Comparison of ENCODE assay signal across 8 cellular contexts in the genomic region with DNA sequence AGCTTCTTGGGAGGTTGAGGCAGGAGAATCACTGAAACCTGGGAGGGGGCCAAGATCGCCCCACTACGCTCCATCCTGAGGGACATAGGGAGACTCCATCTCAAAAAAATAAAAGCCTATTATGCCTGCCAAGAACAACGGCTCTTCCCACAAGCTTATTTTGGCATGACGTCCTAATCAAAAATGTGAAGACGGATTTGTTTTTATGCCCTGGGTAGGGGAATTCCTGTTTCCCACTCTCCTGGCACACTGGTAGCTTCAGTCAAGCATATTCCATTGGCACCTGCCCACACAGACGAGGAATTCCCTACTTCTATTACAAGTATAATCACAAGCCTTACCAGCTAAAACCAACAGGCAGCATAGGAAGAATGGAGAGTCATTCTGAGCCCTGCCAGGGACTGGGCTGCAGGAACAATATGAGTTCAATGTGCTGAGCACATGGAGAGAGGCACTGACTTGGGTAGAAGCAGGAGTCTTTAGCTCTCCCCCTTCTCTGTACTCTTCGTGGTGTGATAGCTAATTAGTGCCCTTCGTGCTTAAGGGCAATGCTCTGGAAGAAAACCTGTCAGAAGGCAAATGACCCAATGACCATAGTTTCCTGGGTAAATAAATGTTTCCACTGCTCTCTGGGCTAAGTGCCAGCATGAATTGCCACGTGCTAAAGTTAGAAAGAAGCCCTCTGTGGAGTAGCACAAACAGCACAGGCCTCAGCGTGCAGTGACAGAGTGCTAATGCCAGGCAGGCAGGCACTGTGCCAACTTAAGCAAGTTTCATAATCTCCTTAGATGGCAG. TPM values are rescaled to one million over a fixed set of nuclear protein-coding genes. Genes with fewer than 3 reads are reported as not detected.
DNase-seq lines count a peak whose midpoint lies in the region; ATAC-seq and TF ChIP-seq lines count a peak whose summit lies in the region.

No MANE protein-coding gene starts in this region.

- H4K20me1 ChIP-seq in GM23338 (replicated peaks; ENCODE audit: insufficient read depth): no peaks in the 10 kb centered on the region

- no peak for ATAC-seq in GM23338
- no peak for ATAC-seq in GM21717 (IDR thresholded peaks at IDR 0.05; ENCODE audit: unreplicated experiment)

- no peak for TF ChIP-seq POLR2A in vagina (IDR thresholded peaks at IDR 0.05)

- no peaks in the 10 kb centered on the region for H3K9me3 Mint-ChIP-seq in GM23338

- peaks cover 14% of the 10 kb centered on the region; the same call in 1 of the 2 replicates for H3K9me2 ChIP-seq in GM23338 (ENCODE audit: insufficient read depth)

- no peak overlapping the region for H3K4me3 ChIP-seq in vagina
- H3K4me3 ChIP-seq in GM23338: no peak overlapping the region

- intact Hi-C loops in vagina (cut with DNase I): no loop called here

- no peak overlapping the region for H2AFZ ChIP-seq in GM23338

- H3K9me3 ChIP-seq in vagina: no peaks in the 10 kb centered on the region

- H3K4me2 ChIP-seq in GM23338: no peak overlapping the region

- DNase-seq in EH (ENCODE audit: low read depth) (peak; percentile 91), NCI-H345 treated with DMSO at 0.1 percent for 48 hours (lab: John Stamatoyannopoulos, UW; ENCODE audit: unreplicated experiment) (peak; percentile 31), dedifferentiated amniotic fluid mesenchymal stem cell (ENCODE audit: extremely low spot score) (peak; percentile 43), medulla oblongata (ENCODE audit: extremely low spot score) (peak; percentile 86), vagina (ENCODE audit: extremely low spot score in 2 of 2) (no peak), GM23338 (ENCODE audit: low spot score) (no peak)
- no peak for DNase-seq in effector CD8-positive, alpha-beta T cell (lab: John Stamatoyannopoulos, UW)

- no peak overlapping the region for H3K4me3 Mint-ChIP-seq in GM23338

- H3K4me1 ChIP-seq in vagina (peaks cover 16% of the 10 kb centered on the region), GM23338 (ENCODE audit: insufficient read depth) (no peaks in the 10 kb centered on the region)

- no peak overlapping the region for H3K27ac Mint-ChIP-seq in GM23338

- H3K27me3 ChIP-seq in vagina (no peaks in the 10 kb centered on the region), GM23338 (ENCODE audit: insufficient read depth) (no peaks in the 10 kb centered on the region)

- no peaks in the 10 kb centered on the region for H3K27me3 Mint-ChIP-seq in GM23338 (ENCODE audit: insufficient read depth, low read depth, poor library complexity)

- peak overlapping the region; percentile 40 for H3K27ac ChIP-seq in vagina
- no peak overlapping the region for H3K27ac ChIP-seq in GM23338 (ENCODE audit: low read depth)

- H3K36me3 ChIP-seq in vagina: no peaks in the 10 kb centered on the region
- no peaks in the 10 kb centered on the region for H3K36me3 ChIP-seq in GM23338 (ENCODE audit: insufficient read depth)

- no peaks in the 10 kb centered on the region for H3K4me1 Mint-ChIP-seq in GM23338

- H3F3A ChIP-seq in GM23338 (replicated peaks; ENCODE audit: low read depth): no peaks in the 10 kb centered on the region

- no peaks in the 10 kb centered on the region for H3K79me2 ChIP-seq in GM23338 (replicated peaks; ENCODE audit: insufficient read depth)

- H3K36me3 Mint-ChIP-seq in GM23338 (ENCODE audit: low read depth): no peaks in the 10 kb centered on the region

- TF ChIP-seq CTCF in vagina (IDR thresholded peaks at IDR 0.05): no peak
- TF ChIP-seq CTCF in GM23338 (conservative IDR thresholded peaks at IDR 0.05; ENCODE audit: low read depth in 2 of 2): no peak

TF ChIP-seq in GM23338, 12 proteins besides CTCF, POLR2A, EP300 and RAD21 (continues in another document):
- TF ChIP-seq NANOG (IDR thresholded peaks at IDR 0.05; ENCODE audit: borderline replicate concordance) (no peak), POLR2AphosphoS5 (IDR thresholded peaks at IDR 0.05; ENCODE audit: low read depth) (no peak), EZH2 (IDR thresholded peaks at IDR 0.05; ENCODE audit: low read depth, unreplicated experiment) (no peak), CREB1 (CRISPR knock-in tag; IDR thresholded peaks at IDR 0.05; ENCODE audit: low read depth) (no peak), ZNF114 (CRISPR knock-in tag; IDR thresholded peaks at IDR 0.05) (no peak), STAT1 (IDR thresholded peaks at IDR 0.05; ENCODE audit: unreplicated experiment) (no peak)
- TF ChIP-seq, protein P1, sequence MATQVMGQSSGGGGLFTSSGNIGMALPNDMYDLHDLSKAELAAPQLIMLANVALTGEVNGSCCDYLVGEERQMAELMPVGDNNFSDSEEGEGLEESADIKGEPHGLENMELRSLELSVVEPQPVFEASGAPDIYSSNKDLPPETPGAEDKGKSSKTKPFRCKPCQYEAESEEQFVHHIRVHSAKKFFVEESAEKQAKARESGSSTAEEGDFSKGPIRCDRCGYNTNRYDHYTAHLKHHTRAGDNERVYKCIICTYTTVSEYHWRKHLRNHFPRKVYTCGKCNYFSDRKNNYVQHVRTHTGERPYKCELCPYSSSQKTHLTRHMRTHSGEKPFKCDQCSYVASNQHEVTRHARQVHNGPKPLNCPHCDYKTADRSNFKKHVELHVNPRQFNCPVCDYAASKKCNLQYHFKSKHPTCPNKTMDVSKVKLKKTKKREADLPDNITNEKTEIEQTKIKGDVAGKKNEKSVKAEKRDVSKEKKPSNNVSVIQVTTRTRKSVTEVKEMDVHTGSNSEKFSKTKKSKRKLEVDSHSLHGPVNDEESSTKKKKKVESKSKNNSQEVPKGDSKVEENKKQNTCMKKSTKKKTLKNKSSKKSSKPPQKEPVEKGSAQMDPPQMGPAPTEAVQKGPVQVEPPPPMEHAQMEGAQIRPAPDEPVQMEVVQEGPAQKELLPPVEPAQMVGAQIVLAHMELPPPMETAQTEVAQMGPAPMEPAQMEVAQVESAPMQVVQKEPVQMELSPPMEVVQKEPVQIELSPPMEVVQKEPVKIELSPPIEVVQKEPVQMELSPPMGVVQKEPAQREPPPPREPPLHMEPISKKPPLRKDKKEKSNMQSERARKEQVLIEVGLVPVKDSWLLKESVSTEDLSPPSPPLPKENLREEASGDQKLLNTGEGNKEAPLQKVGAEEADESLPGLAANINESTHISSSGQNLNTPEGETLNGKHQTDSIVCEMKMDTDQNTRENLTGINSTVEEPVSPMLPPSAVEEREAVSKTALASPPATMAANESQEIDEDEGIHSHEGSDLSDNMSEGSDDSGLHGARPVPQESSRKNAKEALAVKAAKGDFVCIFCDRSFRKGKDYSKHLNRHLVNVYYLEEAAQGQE (IDR thresholded peaks at IDR 0.05; ENCODE audit: unreplicated experiment): no peak
- TF ChIP-seq, protein P2, sequence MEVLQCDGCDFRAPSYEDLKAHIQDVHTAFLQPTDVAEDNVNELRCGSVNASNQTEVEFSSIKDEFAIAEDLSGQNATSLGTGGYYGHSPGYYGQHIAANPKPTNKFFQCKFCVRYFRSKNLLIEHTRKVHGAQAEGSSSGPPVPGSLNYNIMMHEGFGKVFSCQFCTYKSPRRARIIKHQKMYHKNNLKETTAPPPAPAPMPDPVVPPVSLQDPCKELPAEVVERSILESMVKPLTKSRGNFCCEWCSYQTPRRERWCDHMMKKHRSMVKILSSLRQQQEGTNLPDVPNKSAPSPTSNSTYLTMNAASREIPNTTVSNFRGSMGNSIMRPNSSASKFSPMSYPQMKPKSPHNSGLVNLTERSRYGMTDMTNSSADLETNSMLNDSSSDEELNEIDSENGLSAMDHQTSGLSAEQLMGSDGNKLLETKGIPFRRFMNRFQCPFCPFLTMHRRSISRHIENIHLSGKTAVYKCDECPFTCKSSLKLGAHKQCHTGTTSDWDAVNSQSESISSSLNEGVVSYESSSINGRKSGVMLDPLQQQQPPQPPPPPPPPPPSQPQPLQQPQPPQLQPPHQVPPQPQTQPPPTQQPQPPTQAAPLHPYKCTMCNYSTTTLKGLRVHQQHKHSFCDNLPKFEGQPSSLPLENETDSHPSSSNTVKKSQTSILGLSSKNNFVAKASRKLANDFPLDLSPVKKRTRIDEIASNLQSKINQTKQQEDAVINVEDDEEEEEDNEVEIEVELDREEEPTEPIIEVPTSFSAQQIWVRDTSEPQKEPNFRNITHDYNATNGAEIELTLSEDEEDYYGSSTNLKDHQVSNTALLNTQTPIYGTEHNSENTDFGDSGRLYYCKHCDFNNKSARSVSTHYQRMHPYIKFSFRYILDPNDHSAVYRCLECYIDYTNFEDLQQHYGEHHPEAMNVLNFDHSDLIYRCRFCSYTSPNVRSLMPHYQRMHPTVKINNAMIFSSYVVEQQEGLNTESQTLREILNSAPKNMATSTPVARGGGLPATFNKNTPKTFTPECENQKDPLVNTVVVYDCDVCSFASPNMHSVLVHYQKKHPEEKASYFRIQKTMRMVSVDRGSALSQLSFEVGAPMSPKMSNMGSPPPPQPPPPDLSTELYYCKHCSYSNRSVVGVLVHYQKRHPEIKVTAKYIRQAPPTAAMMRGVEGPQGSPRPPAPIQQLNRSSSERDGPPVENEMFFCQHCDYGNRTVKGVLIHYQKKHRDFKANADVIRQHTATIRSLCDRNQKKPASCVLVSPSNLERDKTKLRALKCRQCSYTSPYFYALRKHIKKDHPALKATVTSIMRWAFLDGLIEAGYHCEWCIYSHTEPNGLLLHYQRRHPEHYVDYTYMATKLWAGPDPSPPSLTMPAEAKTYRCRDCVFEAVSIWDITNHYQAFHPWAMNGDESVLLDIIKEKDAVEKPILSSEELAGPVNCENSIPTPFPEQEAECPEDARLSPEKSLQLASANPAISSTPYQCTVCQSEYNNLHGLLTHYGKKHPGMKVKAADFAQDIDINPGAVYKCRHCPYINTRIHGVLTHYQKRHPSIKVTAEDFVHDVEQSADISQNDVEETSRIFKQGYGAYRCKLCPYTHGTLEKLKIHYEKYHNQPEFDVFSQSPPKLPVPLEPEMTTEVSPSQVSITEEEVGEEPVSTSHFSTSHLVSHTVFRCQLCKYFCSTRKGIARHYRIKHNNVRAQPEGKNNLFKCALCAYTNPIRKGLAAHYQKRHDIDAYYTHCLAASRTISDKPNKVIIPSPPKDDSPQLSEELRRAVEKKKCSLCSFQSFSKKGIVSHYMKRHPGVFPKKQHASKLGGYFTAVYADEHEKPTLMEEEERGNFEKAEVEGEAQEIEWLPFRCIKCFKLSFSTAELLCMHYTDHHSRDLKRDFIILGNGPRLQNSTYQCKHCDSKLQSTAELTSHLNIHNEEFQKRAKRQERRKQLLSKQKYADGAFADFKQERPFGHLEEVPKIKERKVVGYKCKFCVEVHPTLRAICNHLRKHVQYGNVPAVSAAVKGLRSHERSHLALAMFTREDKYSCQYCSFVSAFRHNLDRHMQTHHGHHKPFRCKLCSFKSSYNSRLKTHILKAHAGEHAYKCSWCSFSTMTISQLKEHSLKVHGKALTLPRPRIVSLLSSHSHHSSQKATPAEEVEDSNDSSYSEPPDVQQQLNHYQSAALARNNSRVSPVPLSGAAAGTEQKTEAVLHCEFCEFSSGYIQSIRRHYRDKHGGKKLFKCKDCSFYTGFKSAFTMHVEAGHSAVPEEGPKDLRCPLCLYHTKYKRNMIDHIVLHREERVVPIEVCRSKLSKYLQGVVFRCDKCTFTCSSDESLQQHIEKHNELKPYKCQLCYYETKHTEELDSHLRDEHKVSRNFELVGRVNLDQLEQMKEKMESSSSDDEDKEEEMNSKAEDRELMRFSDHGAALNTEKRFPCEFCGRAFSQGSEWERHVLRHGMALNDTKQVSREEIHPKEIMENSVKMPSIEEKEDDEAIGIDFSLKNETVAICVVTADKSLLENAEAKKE (CRISPR knock-in tag; IDR thresholded peaks at IDR 0.05): no peak

RNA-seq across cellular contexts. Expression of a gene that starts 16.8 kb away (rescaled TPM):
- 0.74 TPM for total RNA-seq in vagina
- total RNA-seq in GM23338 (2014; rRNA removed; shearing (Covaris generic)): 1.2 and 1.5 TPM in 2 replicates
- 0.52 and 0.55 TPM in 2 replicates for polyA plus RNA-seq in GM23338 (2016; fragmentation: Nextera tagmentation; extraction: Ambion mirVana)

Comparison
In these comparisons a context has a peak if more than half of its experiments do, and no peak if none do; other contexts are left out.
1. DNase-seq: peak in EH (single experiment), NCI-H345 treated with DMSO at 0.1 percent for 48 hours (single experiment), dedifferentiated amniotic fluid mesenchymal stem cell (single experiment) and medulla oblongata (single experiment); none in vagina (0 of 2), GM23338 (single experiment) and effector CD8-positive, alpha-beta T cell (single experiment).